8 cellular contexts compared by ENCODE assay signal in genomic region chr1:146144465-146144864, GRCh38. TPM values are rescaled to one million over a fixed set of nuclear protein-coding genes. Genes with fewer than 3 reads are reported as not detected.
DNase-seq lines count a peak whose midpoint lies in the region; ATAC-seq and TF ChIP-seq lines count a peak whose summit lies in the region.
"Not testable (repeated sequence)": the region's sequence is repeated elsewhere in the genome, so short reads cannot be mapped to it uniquely, and the experiment has no call there.

NBPF10 (minus strand) TSS chr1:146144804; CDS start chr1:146144769, 35 bp downstream.

- not testable (repeated sequence) for H3K4me1 Mint-ChIP-seq in CD14-positive monocyte; mesothelial cell of epicardium; progenitor cell of endocrine pancreas (ENCODE audit: low read depth)

- in situ Hi-C loops in GM13977 (cut with MboI; ENCODE audit: low pct_unique_long_range_greater_than_20kb, low sequenced_read_pairs, unreplicated experiment), result not testable (repeated sequence)

- not testable (repeated sequence) for H3K4me3 ChIP-seq in esophagus muscularis mucosa, upper lobe of right lung

- H3K27me3 Mint-ChIP-seq in CD14-positive monocyte (ENCODE audit: low read depth in 3 of 3); mesothelial cell of epicardium (ENCODE audit: low read depth); progenitor cell of endocrine pancreas: not testable (repeated sequence)

- TF ChIP-seq POLR2A in esophagus muscularis mucosa (IDR thresholded peaks at IDR 0.05; ENCODE audit: low read depth), result not testable (repeated sequence)

- WGBS in esophagus muscularis mucosa, result no CpG with 5 or more reads among the region's 7 CpGs

- not testable (repeated sequence) for H3K9me3 Mint-ChIP-seq in CD14-positive monocyte; mesothelial cell of epicardium; progenitor cell of endocrine pancreas (ENCODE audit: low read depth)

- not testable (repeated sequence) for DNase-seq in CD14-positive monocyte (ENCODE audit: low spot score); GM13977 (ENCODE audit: low spot score); esophagus muscularis mucosa (ENCODE audit: extremely low spot score); mesothelial cell of epicardium (ENCODE audit: low spot score in 2 of 2, unreplicated experiment in 2 of 2); progenitor cell of endocrine pancreas (ENCODE audit: low spot score, unreplicated experiment); upper lobe of right lung
- DNase-seq in activated CD4-positive, alpha-beta T cell treated with anti-CD3 and anti-CD28 coated beads, Interleukin-2, amount 50 U/mL, for 1 hour, result peak; percentile 11
- DNase-seq in activated naive CD4-positive, alpha-beta T cell treated with Interleukin-2 at 50 U/mL for 16 hours, result peak; percentile 20

- H3K27ac ChIP-seq in esophagus muscularis mucosa (replicated peaks in 1 of 4); upper lobe of right lung: not testable (repeated sequence)

- H3K36me3 ChIP-seq in esophagus muscularis mucosa, upper lobe of right lung: not testable (repeated sequence)

- not testable (repeated sequence) for H3K36me3 Mint-ChIP-seq in CD14-positive monocyte; mesothelial cell of epicardium; progenitor cell of endocrine pancreas (ENCODE audit: insufficient read depth)

- not testable (repeated sequence) for H3K4me1 ChIP-seq in esophagus muscularis mucosa, upper lobe of right lung

- TF ChIP-seq CTCF in CD14-positive monocyte (IDR thresholded peaks at IDR 0.05) (peak; percentile 20), GM13977 (IDR thresholded peaks at IDR 0.05; ENCODE audit: extremely low read depth, insufficient read depth, missing control alignments) (peak; percentile 21), esophagus muscularis mucosa (IDR thresholded peaks at IDR 0.05) (peak; percentile 17 to 34 (median 25)), mesothelial cell of epicardium (IDR thresholded peaks at IDR 0.05; ENCODE audit: unreplicated experiment) (peak; percentile 12), progenitor cell of endocrine pancreas (IDR thresholded peaks at IDR 0.05; ENCODE audit: unreplicated experiment) (peak; percentile 36), upper lobe of right lung (IDR thresholded peaks at IDR 0.05) (peak; percentile 16)

- not testable (repeated sequence) for H3K27me3 ChIP-seq in esophagus muscularis mucosa, upper lobe of right lung

- H3K4me3 Mint-ChIP-seq in CD14-positive monocyte; mesothelial cell of epicardium; progenitor cell of endocrine pancreas (ENCODE audit: low read depth): not testable (repeated sequence)

- not testable (repeated sequence) for H3K9me3 ChIP-seq in esophagus muscularis mucosa, upper lobe of right lung

- intact Hi-C loops in CD14-positive monocyte (cut with micrococcal nuclease); esophagus muscularis mucosa (cut with DNase I); upper lobe of right lung (cut with DNase I): not testable (repeated sequence)

- H3K27ac Mint-ChIP-seq in CD14-positive monocyte, mesothelial cell of epicardium, progenitor cell of endocrine pancreas: not testable (repeated sequence)

- ATAC-seq in upper lobe of right lung, result not testable (repeated sequence)

- TF ChIP-seq EP300 in esophagus muscularis mucosa (IDR thresholded peaks at IDR 0.05), result not testable (repeated sequence)

RNA-seq across cellular contexts. Expression of gene NBPF10, which starts in this region (rescaled TPM):
- polyA plus RNA-seq in CD14-positive monocyte, result under 1 TPM; 0.04 to 0.10 TPM
- 1 to 10 TPM in 2 of 4 donors, under 1 TPM in 2; 0.69 to 1.7 (median 1.1) TPM for total RNA-seq in esophagus muscularis mucosa
- 6.3 to 7.0 TPM (median 6.4 TPM) in 3 replicates for total RNA-seq in mesothelial cell of epicardium
- 3.4 and 3.6 TPM in 2 replicates for total RNA-seq in progenitor cell of endocrine pancreas
- 3.8 TPM for total RNA-seq in upper lobe of right lung
